ENCODE assay signal across 8 cellular contexts in genomic region chr9:65382701-65383318, GRCh38.
A peak's percentile ranks its signal among the peaks of the same experiment; 100 is the strongest.
DNase-seq lines count a peak whose midpoint lies in the region; ATAC-seq, FAIRE-seq and TF ChIP-seq lines count a peak whose summit lies in the region.
"Not testable (repeated sequence)": the region's sequence is repeated elsewhere in the genome, so short reads cannot be mapped to it uniquely, and the experiment has no call there.

No MANE protein-coding gene starts in this region.

- CTCF ChIA-PET in SK-N-SH (lab: Yijun Ruan, JAX); K562 (lab: Yijun Ruan, JAX; ENCODE audit: low intra/inter-chr PET ratio): not testable (repeated sequence)

- not testable (repeated sequence) for H3F3A ChIP-seq in SK-N-SH (replicated peaks; ENCODE audit: insufficient read depth)

- H3K79me2 ChIP-seq in SK-N-SH (ENCODE audit: insufficient read depth); mesendoderm (ENCODE audit: control insufficient read depth, insufficient read depth, low read length): not testable (repeated sequence)
- peaks cover 28% of the 10 kb centered on the region for H3K79me2 ChIP-seq in K562 (ENCODE audit: control insufficient read depth, insufficient read depth, low read length)

- not testable (repeated sequence) for H4K5ac ChIP-seq in mesendoderm (ENCODE audit: low read length)

- H3K4me3 Mint-ChIP-seq in type B pancreatic cell: not testable (repeated sequence)

- not testable (repeated sequence) for H4K20me1 ChIP-seq in SK-N-SH (ENCODE audit: insufficient read depth); K562 (replicated peaks; ENCODE audit: control insufficient read depth, insufficient read depth, low read length)

- not testable (repeated sequence) for H3K23ac ChIP-seq in mesendoderm (ENCODE audit: low read length)

- not testable (repeated sequence) for TF ChIP-seq EP300 in SK-N-SH (IDR thresholded peaks at IDR 0.05; ENCODE audit: borderline replicate concordance in 1 of 2, low read depth in 1 of 2, low read length in 1 of 2); K562 (IDR thresholded peaks at IDR 0.05; ENCODE audit: low read length)

- not testable (repeated sequence) for H3K9me3 Mint-ChIP-seq in type B pancreatic cell

- H3K4me1 Mint-ChIP-seq in type B pancreatic cell (ENCODE audit: unreplicated experiment): not testable (repeated sequence)

- POLR2A ChIA-PET in SK-N-SH (lab: Yijun Ruan, JAX); K562 (lab: Yijun Ruan, JAX): not testable (repeated sequence)

- not testable (repeated sequence) for H3K27me3 ChIP-seq in MG63; SK-N-SH (ENCODE audit: insufficient read depth); K562 (ENCODE audit: control insufficient read depth in 2 of 2, insufficient read depth in 2 of 2, low read length in 2 of 2); mesendoderm (ENCODE audit: insufficient read depth, low read length, poor library complexity)

- H3K27ac Mint-ChIP-seq in type B pancreatic cell: not testable (repeated sequence)

- H3K9me1 ChIP-seq in K562 (ENCODE audit: control insufficient read depth, insufficient read depth, low read length): not testable (repeated sequence)

- not testable (repeated sequence) for H3K56ac ChIP-seq in mesendoderm (ENCODE audit: low read length)

- not testable (repeated sequence) for H2BK15ac ChIP-seq in mesendoderm (replicated peaks; ENCODE audit: low read depth)

- not testable (repeated sequence) for H3K4me3 ChIP-seq in MG63; mesendoderm (ENCODE audit: low read length)
- peak overlapping the region; percentile 43 to 57 for H3K4me3 ChIP-seq in SK-N-SH (ENCODE audit: low read depth in 2 of 2, low read length in 1 of 2)
- 0 out of 2 replicates have a peak overlapping the region, but pooled peaks have one; percentile 15 for H3K4me3 ChIP-seq in K562

- WGBS in SK-N-SH (ENCODE audit: low lambda C conversion rate): 17% methylated on average over 18 of the region's 38 CpGs
- whole genome bisulfite sequencing in K562 (ENCODE audit: insufficient coverage, low coverage, missing lambda C conversion rate): 54% methylated on average over 18 of the region's 38 CpGs
- no CpG with 5 or more reads among the region's 38 CpGs for WGBS in mesendoderm (ENCODE audit: extremely low coverage, insufficient coverage, low lambda C conversion rate)

- H3K27ac ChIP-seq in C4-2B: peak overlapping the region; percentile 41
- H3K27ac ChIP-seq in SK-N-SH (ENCODE audit: low read depth in 2 of 2, low read length in 1 of 2): peak overlapping the region in 1 of 2 experiments; percentile 53; a peak in 2 of 4 replicates
- peak overlapping the region; percentile 52; the same call in 1 of the 3 replicates for H3K27ac ChIP-seq in K562 (ENCODE audit: extremely low read depth, low read depth, low read length)
- H3K27ac ChIP-seq in mesendoderm (ENCODE audit: low read depth, low read length): not testable (repeated sequence)

- H3K27me3 Mint-ChIP-seq in type B pancreatic cell: not testable (repeated sequence)

- not testable (repeated sequence) for H3K9me2 ChIP-seq in SK-N-SH

- TF ChIP-seq RAD21 in SK-N-SH (IDR thresholded peaks at IDR 0.05; ENCODE audit: low read length): peak; percentile 51
- not testable (repeated sequence) for TF ChIP-seq RAD21 in K562 (CRISPR knock-in tag; conservative IDR thresholded peaks at IDR 0.05 in 1 of 2, IDR thresholded peaks at IDR 0.05 in 1 of 2)

- not testable (repeated sequence) for H3K4ac ChIP-seq in mesendoderm (ENCODE audit: low read depth, low read length)

- not testable (repeated sequence) for H3K79me1 ChIP-seq in mesendoderm (ENCODE audit: low read length)

- intact Hi-C loops in K562 (cut with micrococcal nuclease); posterior vena cava (cut with DNase I): not testable (repeated sequence)

- DNase-seq in H4 (ENCODE audit: low spot score) (peak; percentile 25), MG63 (peak; percentile 50), SK-N-SH (peak; percentile 42), K562 (ENCODE audit: extremely low read depth in 1 of 4, low spot score in 3 of 4) (peak in 1 of 4 experiments; percentile 69), mesendoderm (peak; percentile 1), posterior vena cava (ENCODE audit: low spot score) (peak; percentile 49), type B pancreatic cell (ENCODE audit: extremely low spot score, unreplicated experiment) (peak; percentile 37)

- not testable (repeated sequence) for H3K18ac ChIP-seq in mesendoderm (ENCODE audit: low read length)

- H3K4me1 ChIP-seq in SK-N-SH (ENCODE audit: control insufficient read depth in 1 of 2, insufficient read depth in 2 of 2, low read depth in 1 of 2, low read length in 1 of 2); mesendoderm (ENCODE audit: control insufficient read depth, low read depth, low read length): not testable (repeated sequence)
- peaks cover 0 to 17% of the 10 kb centered on the region in 2 experiments; a peak in 2 of 5 replicates for H3K4me1 ChIP-seq in K562 (replicated peaks in 1 of 2; ENCODE audit: control insufficient read depth in 2 of 2, insufficient read depth in 2 of 2, low read length in 2 of 2)

- H3K4me2 ChIP-seq in SK-N-SH (peak overlapping the region; percentile 72), K562 (ENCODE audit: insufficient read depth, low read length) (peak overlapping the region; percentile 41; the same call in 1 of the 2 replicates)
- H3K4me2 ChIP-seq in mesendoderm (ENCODE audit: low read length): not testable (repeated sequence)

- not testable (repeated sequence) for H3K36me3 ChIP-seq in MG63; SK-N-SH (replicated peaks in 1 of 2; ENCODE audit: control insufficient read depth in 1 of 2, insufficient read depth in 2 of 2, low read length in 1 of 2); K562 (ENCODE audit: control insufficient read depth, insufficient read depth, low read length); mesendoderm (ENCODE audit: control insufficient read depth, insufficient read depth, low read length)

- TF ChIP-seq CTCF in C4-2B (conservative IDR thresholded peaks at IDR 0.05) (peak; percentile 55), SK-N-SH (IDR thresholded peaks at IDR 0.05) (peak; percentile 62), K562 (IDR thresholded peaks at IDR 0.05 in 2 of 3, conservative IDR thresholded peaks at IDR 0.05 in 1 of 3; ENCODE audit: insufficient read depth in 2 of 3, low read depth in 1 of 3, low read length in 3 of 3) (peak in 2 of 3 experiments; percentile 39 to 40; a peak in 3 of 6 replicates)
- TF ChIP-seq CTCF in type B pancreatic cell (conservative IDR thresholded peaks at IDR 0.05): not testable (repeated sequence)

- ATAC-seq in K562: peak; percentile 91

- H4K8ac ChIP-seq in mesendoderm (ENCODE audit: low read depth, low read length): not testable (repeated sequence)

- peak overlapping the region; percentile 78; the same call in 1 of the 2 replicates for H2AFZ ChIP-seq in SK-N-SH (ENCODE audit: low read depth)
- not testable (repeated sequence) for H2AFZ ChIP-seq in K562 (ENCODE audit: low read depth, low read length)

- H2AK5ac ChIP-seq in mesendoderm (ENCODE audit: low read length): not testable (repeated sequence)

- not testable (repeated sequence) for H3K36me3 Mint-ChIP-seq in type B pancreatic cell

- not testable (repeated sequence) for H2BK5ac ChIP-seq in mesendoderm (ENCODE audit: low read length)

- not testable (repeated sequence) for H2BK120ac ChIP-seq in mesendoderm (ENCODE audit: low read depth, low read length)

- BruUV-seq in K562 (replicated peaks; lab: Mats Ljungman, UMichigan): not testable (repeated sequence)

- H3K9ac ChIP-seq in SK-N-SH: peak overlapping the region; percentile 45; the same call in 1 of the 2 replicates
- peak overlapping the region in 1 of 2 experiments; percentile 71; a peak in 2 of 4 replicates for H3K9ac ChIP-seq in K562 (ENCODE audit: insufficient read depth in 1 of 2, low read depth in 2 of 2, low read length in 2 of 2)
- H3K9ac ChIP-seq in mesendoderm (ENCODE audit: low read length): not testable (repeated sequence)

- not testable (repeated sequence) for H3K9me3 ChIP-seq in MG63; SK-N-SH; K562 (replicated peaks; ENCODE audit: control insufficient read depth, insufficient read depth, low read depth, low read length)

- in situ Hi-C loops in K562 (cut with MboI): not testable (repeated sequence)

- TF ChIP-seq POLR2A in K562 (conservative IDR thresholded peaks at IDR 0.05): not testable (repeated sequence)

- FAIRE-seq in K562 (lab: Jason Lieb, UNC): not testable (repeated sequence)

TF ChIP-seq in SK-N-SH, 30 proteins besides CTCF, POLR2A, EP300 and RAD21:
- TF ChIP-seq NRF1 (IDR thresholded peaks at IDR 0.05; ENCODE audit: low read depth, low read length): peak; percentile 71
- 0 out of 2 replicates have a peak, but pooled peaks have one; percentile 12 for TF ChIP-seq POLR2AphosphoS5 (IDR thresholded peaks at IDR 0.05; ENCODE audit: low read depth, low read length)
- TF ChIP-seq, protein P1, sequence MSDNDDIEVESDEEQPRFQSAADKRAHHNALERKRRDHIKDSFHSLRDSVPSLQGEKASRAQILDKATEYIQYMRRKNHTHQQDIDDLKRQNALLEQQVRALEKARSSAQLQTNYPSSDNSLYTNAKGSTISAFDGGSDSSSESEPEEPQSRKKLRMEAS (IDR thresholded peaks at IDR 0.05; ENCODE audit: low read depth): peak; percentile 75
- peak; percentile 36; the same call in 1 of the 2 replicates for TF ChIP-seq SMC3 (IDR thresholded peaks at IDR 0.05; ENCODE audit: low read depth, low read length)
- peak; percentile 87 for TF ChIP-seq YY1 (IDR thresholded peaks at IDR 0.05; ENCODE audit: low read depth)

TF ChIP-seq in K562, 482 proteins besides CTCF, POLR2A, EP300 and RAD21 (continues in another document):
- TF ChIP-seq ZFX (CRISPR knock-in tag; IDR thresholded peaks at IDR 0.05) (peak; percentile 39; the same call in 1 of the 2 replicates), YY1 (IDR thresholded peaks at IDR 0.05; ENCODE audit: borderline replicate concordance in 1 of 3, control insufficient read depth in 1 of 3, extremely low read depth in 1 of 3, insufficient read depth in 3 of 3, insufficient read length in 1 of 3, insufficient replicate concordance in 2 of 3, low read depth in 1 of 3, low read length in 2 of 3) (peak in 2 of 3 experiments; percentile 45 to 88), POLR2G (IDR thresholded peaks at IDR 0.05; ENCODE audit: low read depth, low read length) (peak; percentile 77)
